ENCODE assay signal across 8 cellular contexts in genomic region chr4:101191302-101192098, GRCh38.
A peak's percentile ranks its signal among the peaks of the same experiment; 100 is the strongest.
DNase-seq lines count a peak whose midpoint lies in the region; ATAC-seq lines count a peak whose summit lies in the region.

No MANE protein-coding gene starts in this region.

- peaks cover 22% of the 10 kb centered on the region for H3K4me1 Mint-ChIP-seq in activated naive CD8-positive, alpha-beta T cell treated with anti-CD3 and anti-CD28 coated beads, Interleukin-2, amount 50 U/mL, for 24 hours

- H3K27ac Mint-ChIP-seq in activated naive CD8-positive, alpha-beta T cell treated with anti-CD3 and anti-CD28 coated beads, Interleukin-2, amount 50 U/mL, for 24 hours: no peak overlapping the region

- DNase-seq in MG63: peak; percentile 83
- peak; percentile 88 for DNase-seq in left lobe of liver (ENCODE audit: low spot score)
- peak; percentile 91 for DNase-seq in stromal cell of bone marrow (ENCODE audit: low read depth)
- no peak for DNase-seq in DMS153 (lab: John Stamatoyannopoulos, UW)
- no peak for DNase-seq in effector CD4-positive, alpha-beta T cell
- DNase-seq in activated naive CD8-positive, alpha-beta T cell treated with anti-CD3 and anti-CD28 coated beads, Interleukin-2, amount 50 U/mL, for 24 hours: no peak

- ATAC-seq in left lobe of liver (peak; percentile 97), HG03571 (IDR thresholded peaks at IDR 0.05; ENCODE audit: unreplicated experiment) (no peak)
- no peak for ATAC-seq in activated naive CD8-positive, alpha-beta T cell treated with anti-CD3 and anti-CD28 coated beads, Interleukin-2, amount 50 U/mL, for 24 hours

- H3K36me3 ChIP-seq in MG63: no peaks in the 10 kb centered on the region

- no peaks in the 10 kb centered on the region for H3K9me3 Mint-ChIP-seq in activated naive CD8-positive, alpha-beta T cell treated with anti-CD3 and anti-CD28 coated beads, Interleukin-2, amount 50 U/mL, for 24 hours

- no peak overlapping the region for H3K4me3 Mint-ChIP-seq in activated naive CD8-positive, alpha-beta T cell treated with anti-CD3 and anti-CD28 coated beads, Interleukin-2, amount 50 U/mL, for 24 hours

- no peaks in the 10 kb centered on the region for H3K9me3 ChIP-seq in MG63

- H3K27me3 Mint-ChIP-seq in activated naive CD8-positive, alpha-beta T cell treated with anti-CD3 and anti-CD28 coated beads, Interleukin-2, amount 50 U/mL, for 24 hours: no peaks in the 10 kb centered on the region

- H3K36me3 Mint-ChIP-seq in activated naive CD8-positive, alpha-beta T cell treated with anti-CD3 and anti-CD28 coated beads, Interleukin-2, amount 50 U/mL, for 24 hours (ENCODE audit: low read depth): peaks cover 8% of the 10 kb centered on the region

- H3K27me3 ChIP-seq in MG63: no peaks in the 10 kb centered on the region

- no peak overlapping the region for H3K4me3 ChIP-seq in MG63

- H3K27ac ChIP-seq in cingulate gyrus (ENCODE audit: low read depth, low read length): peak overlapping the region; percentile 50

Comparison
In these comparisons a context has a peak if more than half of its experiments do, and no peak if none do; other contexts are left out.
1. DNase-seq: peak in MG63 (single experiment), left lobe of liver (single experiment) and stromal cell of bone marrow (single experiment); none in DMS153 (single experiment), effector CD4-positive, alpha-beta T cell (single experiment) and activated naive CD8-positive, alpha-beta T cell treated with anti-CD3 and anti-CD28 coated beads, Interleukin-2, amount 50 U/mL, for 24 hours (single experiment).